1 cellular context compared by ENCODE assay signal in the genomic region with DNA sequence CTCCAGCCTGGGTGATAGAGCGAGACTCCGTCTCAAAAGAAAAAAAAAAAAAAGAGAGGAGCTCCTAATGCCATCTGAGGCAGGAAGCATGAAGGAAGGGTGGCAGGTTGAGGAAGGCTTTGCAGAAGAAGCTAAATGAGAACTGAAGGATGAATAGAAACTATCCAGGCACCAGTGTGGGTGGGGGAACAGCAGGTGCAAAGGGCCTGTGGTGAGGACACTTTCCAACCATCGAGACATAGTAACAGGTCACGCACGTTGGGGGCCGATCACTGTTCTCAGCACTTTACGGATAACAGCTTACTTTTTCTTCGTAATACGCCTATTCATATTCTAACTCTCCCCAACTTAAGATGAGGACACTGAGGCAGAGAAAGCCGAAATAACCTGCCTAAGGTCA.
TF ChIP-seq lines count a peak whose summit lies in the region.

No MANE protein-coding gene starts in this region.

TF ChIP-seq in HEK293, 187 proteins besides CTCF, POLR2A, EP300 and RAD21 (continued from another document):
- TF ChIP-seq, protein P1, sequence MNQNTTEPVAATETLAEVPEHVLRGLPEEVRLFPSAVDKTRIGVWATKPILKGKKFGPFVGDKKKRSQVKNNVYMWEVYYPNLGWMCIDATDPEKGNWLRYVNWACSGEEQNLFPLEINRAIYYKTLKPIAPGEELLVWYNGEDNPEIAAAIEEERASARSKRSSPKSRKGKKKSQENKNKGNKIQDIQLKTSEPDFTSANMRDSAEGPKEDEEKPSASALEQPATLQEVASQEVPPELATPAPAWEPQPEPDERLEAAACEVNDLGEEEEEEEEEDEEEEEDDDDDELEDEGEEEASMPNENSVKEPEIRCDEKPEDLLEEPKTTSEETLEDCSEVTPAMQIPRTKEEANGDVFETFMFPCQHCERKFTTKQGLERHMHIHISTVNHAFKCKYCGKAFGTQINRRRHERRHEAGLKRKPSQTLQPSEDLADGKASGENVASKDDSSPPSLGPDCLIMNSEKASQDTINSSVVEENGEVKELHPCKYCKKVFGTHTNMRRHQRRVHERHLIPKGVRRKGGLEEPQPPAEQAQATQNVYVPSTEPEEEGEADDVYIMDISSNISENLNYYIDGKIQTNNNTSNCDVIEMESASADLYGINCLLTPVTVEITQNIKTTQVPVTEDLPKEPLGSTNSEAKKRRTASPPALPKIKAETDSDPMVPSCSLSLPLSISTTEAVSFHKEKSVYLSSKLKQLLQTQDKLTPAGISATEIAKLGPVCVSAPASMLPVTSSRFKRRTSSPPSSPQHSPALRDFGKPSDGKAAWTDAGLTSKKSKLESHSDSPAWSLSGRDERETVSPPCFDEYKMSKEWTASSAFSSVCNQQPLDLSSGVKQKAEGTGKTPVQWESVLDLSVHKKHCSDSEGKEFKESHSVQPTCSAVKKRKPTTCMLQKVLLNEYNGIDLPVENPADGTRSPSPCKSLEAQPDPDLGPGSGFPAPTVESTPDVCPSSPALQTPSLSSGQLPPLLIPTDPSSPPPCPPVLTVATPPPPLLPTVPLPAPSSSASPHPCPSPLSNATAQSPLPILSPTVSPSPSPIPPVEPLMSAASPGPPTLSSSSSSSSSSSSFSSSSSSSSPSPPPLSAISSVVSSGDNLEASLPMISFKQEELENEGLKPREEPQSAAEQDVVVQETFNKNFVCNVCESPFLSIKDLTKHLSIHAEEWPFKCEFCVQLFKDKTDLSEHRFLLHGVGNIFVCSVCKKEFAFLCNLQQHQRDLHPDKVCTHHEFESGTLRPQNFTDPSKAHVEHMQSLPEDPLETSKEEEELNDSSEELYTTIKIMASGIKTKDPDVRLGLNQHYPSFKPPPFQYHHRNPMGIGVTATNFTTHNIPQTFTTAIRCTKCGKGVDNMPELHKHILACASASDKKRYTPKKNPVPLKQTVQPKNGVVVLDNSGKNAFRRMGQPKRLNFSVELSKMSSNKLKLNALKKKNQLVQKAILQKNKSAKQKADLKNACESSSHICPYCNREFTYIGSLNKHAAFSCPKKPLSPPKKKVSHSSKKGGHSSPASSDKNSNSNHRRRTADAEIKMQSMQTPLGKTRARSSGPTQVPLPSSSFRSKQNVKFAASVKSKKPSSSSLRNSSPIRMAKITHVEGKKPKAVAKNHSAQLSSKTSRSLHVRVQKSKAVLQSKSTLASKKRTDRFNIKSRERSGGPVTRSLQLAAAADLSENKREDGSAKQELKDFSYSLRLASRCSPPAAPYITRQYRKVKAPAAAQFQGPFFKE (tag by site-specific recombination; IDR thresholded peaks at IDR 0.05; ENCODE audit: borderline replicate concordance), result no peak
- TF ChIP-seq SP3 (tag by site-specific recombination; IDR thresholded peaks at IDR 0.05), result no peak
